Comparison of ENCODE assay signal across 16 cellular contexts in genomic region chr6:166716910-166717617, GRCh38.
DNase-seq lines count a peak whose midpoint lies in the region; ATAC-seq, FAIRE-seq and TF ChIP-seq lines count a peak whose summit lies in the region.
"Had no signal": no experiment of that assay in that cellular context is flagged by ENCODE, and none has a peak within 500 bp of the region (broad histone marks: within the 10 kb centered on the region; RNA-seq: fewer than 3 reads in every experiment).

No MANE protein-coding gene starts in this region.

- CTCF ChIA-PET in HepG2 (lab: Yijun Ruan, JAX; ENCODE audit: low intra/inter-chr PET ratio, low total read pairs): no interaction called here

- H3K27ac Mint-ChIP-seq in neural progenitor cell: peak overlapping the region; percentile 7
- H3K27ac Mint-ChIP-seq: CD4-positive, alpha-beta T cell had no signal

- BruUV-seq in HepG2 (replicated peaks; lab: Mats Ljungman, UMichigan): no TSS peak

- intact Hi-C loops in HepG2 (cut with micrococcal nuclease; ENCODE audit: unreplicated experiment): no loop called here
- intact Hi-C loops in right lobe of liver (cut with DNase I): no loop called here

- H3K4me2 ChIP-seq in HepG2 (ENCODE audit: low read depth, low read length): no peak overlapping the region
- H3K4me2 ChIP-seq in neural progenitor cell: no peak overlapping the region
- H3K4me2 ChIP-seq: BLaER1 treated with 17β-estradiol and CSF1 and Interleukin-3, amounts not matched to agents 10 nM and 100 nM had no signal

- H3K27me3 ChIP-seq in HepG2 (ENCODE audit: control insufficient read depth in 1 of 2, insufficient read depth in 2 of 2, low read length in 2 of 2) (peaks cover 5 to 83% of the 10 kb centered on the region in 2 experiments; a peak in 4 of 5 replicates), right lobe of liver (no peaks in the 10 kb centered on the region), neural progenitor cell (no peaks in the 10 kb centered on the region)
- H3K27me3 ChIP-seq: BLaER1 treated with 17β-estradiol and CSF1 and Interleukin-3, amounts not matched to agents 10 nM and 100 nM had no signal

- no peak for FAIRE-seq in HepG2 (lab: Jason Lieb, UNC)
- FAIRE-seq: GM12878, GM18507 had no signal

- TF ChIP-seq CTCF in HepG2 (CRISPR knock-in tag; IDR thresholded peaks at IDR 0.05) (no peak), right lobe of liver (IDR thresholded peaks at IDR 0.05) (no peak), neural progenitor cell (IDR thresholded peaks at IDR 0.05) (no peak)

- TF ChIP-seq EP300 in HepG2 (IDR thresholded peaks at IDR 0.05; ENCODE audit: low read depth in 2 of 2, low read length in 2 of 2) (no peak), HepG2 (CRISPR knock-in tag; IDR thresholded peaks at IDR 0.05; ENCODE audit: borderline replicate concordance) (no peak)

- DNase-seq in HepG2 (ENCODE audit: low spot score) (no peak), right lobe of liver (no peak), cerebellum (ENCODE audit: low spot score) (peak; percentile 38), neural progenitor cell (ENCODE audit: low spot score) (no peak), NCI-H1092 treated with DMSO at 0.1 percent for 48 hours (lab: John Stamatoyannopoulos, UW) (no peak), SHP77 treated with DMSO at 0.1 percent for 48 hours (lab: John Stamatoyannopoulos, UW) (no peak)
- DNase-seq: ACHN; Calu3; CD4-positive, alpha-beta T cell; DMS 273 treated with DMSO at 0.1 percent for 48 hours; GOT3; H9 had no signal

- no peak overlapping the region for H3K4me3 Mint-ChIP-seq in neural progenitor cell
- H3K4me3 Mint-ChIP-seq: CD4-positive, alpha-beta T cell; H9 had no signal

- 38% methylated on average over 14 of the region's 14 CpGs for WGBS in HepG2 (ENCODE audit: low lambda C conversion rate)
- 67% methylated on average over 12 of the region's 14 CpGs for WGBS in right lobe of liver (ENCODE audit: insufficient coverage, low coverage, low lambda C conversion rate, missing lambda C conversion rate)

- peaks cover 9% of the 10 kb centered on the region for H3K4me1 Mint-ChIP-seq in neural progenitor cell

- H3K4me3 ChIP-seq in HepG2 (replicated peaks in 1 of 3; ENCODE audit: insufficient read depth in 1 of 3, low read depth in 2 of 3, low read length in 3 of 3) (no peak overlapping the region), right lobe of liver (no peak overlapping the region), neural progenitor cell (no peak overlapping the region)
- H3K4me3 ChIP-seq: BLaER1 treated with 17β-estradiol and CSF1 and Interleukin-3, amounts not matched to agents 10 nM and 100 nM; GM12878 had no signal

- no peak overlapping the region for H2AFZ ChIP-seq in HepG2 (ENCODE audit: low read length)
- no peak overlapping the region for H2AFZ ChIP-seq in neural progenitor cell (replicated peaks)

- in situ Hi-C loops in HepG2 (cut with HindIII; ENCODE audit: extremely low pct_ligation_motif_present, low pct_unique_long_range_greater_than_20kb): no loop called here

- no peaks in the 10 kb centered on the region for H3K4me1 ChIP-seq in HepG2 (ENCODE audit: insufficient read depth, low read length)
- H3K4me1 ChIP-seq in right lobe of liver: no peaks in the 10 kb centered on the region
- H3K4me1 ChIP-seq in neural progenitor cell: no peaks in the 10 kb centered on the region

- peaks cover 2% of the 10 kb centered on the region for H3K27me3 Mint-ChIP-seq in neural progenitor cell (ENCODE audit: insufficient read depth, low read depth)
- H3K27me3 Mint-ChIP-seq: CD4-positive, alpha-beta T cell had no signal

- H3K36me3 ChIP-seq in HepG2 (replicated peaks in 1 of 2; ENCODE audit: control insufficient read depth in 1 of 2, insufficient read depth in 2 of 2, low read length in 2 of 2) (no peaks in the 10 kb centered on the region), right lobe of liver (no peaks in the 10 kb centered on the region), neural progenitor cell (no peaks in the 10 kb centered on the region)
- H3K36me3 ChIP-seq: BLaER1 treated with 17β-estradiol and CSF1 and Interleukin-3, amounts not matched to agents 10 nM and 100 nM had no signal

- no peak for TF ChIP-seq POLR2A in HepG2 (IDR thresholded peaks at IDR 0.05; ENCODE audit: insufficient read depth in 1 of 2, low read depth in 2 of 2, low read length in 2 of 2)
- no peak for TF ChIP-seq POLR2A in right lobe of liver (IDR thresholded peaks at IDR 0.05)

- no peak for TF ChIP-seq RAD21 in HepG2 (CRISPR knock-in tag; IDR thresholded peaks at IDR 0.05)

- ATAC-seq in HepG2 (no peak), right lobe of liver (no peak), GM18519 (IDR thresholded peaks at IDR 0.05; ENCODE audit: low FRiP score, unreplicated experiment) (no peak)
- ATAC-seq: GM12878 had no signal

- H3K79me2 ChIP-seq in HepG2 (ENCODE audit: insufficient read depth, low read length) (no peaks in the 10 kb centered on the region), neural progenitor cell (ENCODE audit: low read depth) (no peaks in the 10 kb centered on the region)

- POLR2A ChIA-PET in HepG2 (lab: Yijun Ruan, JAX): no interaction called here

- H4K20me1 ChIP-seq in HepG2 (ENCODE audit: insufficient read depth, low read length) (peaks cover 4% of the 10 kb centered on the region), neural progenitor cell (ENCODE audit: low read depth) (no peaks in the 10 kb centered on the region)

- H3K27ac ChIP-seq in HepG2 (ENCODE audit: extremely low read length, insufficient read depth, low read length) (no peak overlapping the region), right lobe of liver (no peak overlapping the region), neural progenitor cell (no peak overlapping the region)
- H3K27ac ChIP-seq: BLaER1 treated with 17β-estradiol and CSF1 and Interleukin-3, amounts not matched to agents 10 nM and 100 nM had no signal

- no peaks in the 10 kb centered on the region for H3K36me3 Mint-ChIP-seq in neural progenitor cell

- no peaks in the 10 kb centered on the region for H3K9me3 Mint-ChIP-seq in neural progenitor cell
- H3K9me3 Mint-ChIP-seq: CD4-positive, alpha-beta T cell; H9 had no signal

- H3K9me3 ChIP-seq in HepG2 (ENCODE audit: low read length) (no peaks in the 10 kb centered on the region), right lobe of liver (no peaks in the 10 kb centered on the region), neural progenitor cell (ENCODE audit: low read depth) (no peaks in the 10 kb centered on the region)

- no peak overlapping the region for H3K9ac ChIP-seq in HepG2 (ENCODE audit: insufficient read depth, low read depth, low read length)
- H3K9ac ChIP-seq in neural progenitor cell: no peak overlapping the region
- H3K9ac ChIP-seq: BLaER1 treated with 17β-estradiol and CSF1 and Interleukin-3, amounts not matched to agents 10 nM and 100 nM had no signal

- no peaks in the 10 kb centered on the region for H3F3A ChIP-seq in neural progenitor cell (ENCODE audit: low read depth)

TF ChIP-seq in HepG2, 621 proteins besides CTCF, POLR2A, EP300 and RAD21:
- no peak for TF ChIP-seq CCAR2 (optimal IDR thresholded peaks at IDR 0.05; ENCODE audit: low read depth, low read length)
- TF ChIP-seq EED (CRISPR knock-in tag; IDR thresholded peaks at IDR 0.05): 0 out of 2 replicates have a peak, but pooled peaks have one; percentile 28
